ENCODE assay signal across 1 cellular context in the genomic region with DNA sequence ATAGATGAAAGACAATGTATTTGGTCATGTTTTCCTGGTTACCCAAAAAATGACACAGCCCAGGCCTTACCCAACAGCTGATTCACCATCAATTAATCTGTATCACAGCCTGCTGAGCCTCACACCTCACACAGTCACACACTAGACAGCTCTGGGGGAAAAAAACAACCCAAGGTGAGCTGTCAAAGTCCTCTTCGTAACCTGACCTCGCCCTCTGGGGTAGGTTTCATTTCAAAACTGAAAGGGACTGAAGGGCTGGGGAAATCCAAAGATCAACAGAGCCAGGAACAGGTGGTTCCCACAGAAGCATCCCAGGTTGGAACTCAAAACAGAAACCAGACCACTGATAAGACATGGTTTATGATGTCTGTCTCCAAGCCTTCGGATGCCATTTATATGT.
A peak's percentile ranks its signal among the peaks of the same experiment; 100 is the strongest.
TF ChIP-seq lines count a peak whose summit lies in the region.

No MANE protein-coding gene starts in this region.

TF ChIP-seq in GM12878, 131 proteins besides CTCF, POLR2A, EP300 and RAD21 (continued from another document):
- TF ChIP-seq BRCA1 (IDR thresholded peaks at IDR 0.05; ENCODE audit: low read depth, low read length) (no peak), CHD4 (IDR thresholded peaks at IDR 0.05) (no peak), TCF12 (IDR thresholded peaks at IDR 0.05; ENCODE audit: low read depth, low read length) (no peak), SRF (IDR thresholded peaks at IDR 0.05; ENCODE audit: low read depth in 2 of 2, low read length in 2 of 2) (no peak), NR2F1 (conservative IDR thresholded peaks at IDR 0.05) (peak; percentile 95), FOXM1 (IDR thresholded peaks at IDR 0.05; ENCODE audit: low read depth, low read length) (peak; percentile 60; the same call in 1 of the 2 replicates), IRF4 (IDR thresholded peaks at IDR 0.05; ENCODE audit: low read depth, low read length) (no peak), EGR1 (IDR thresholded peaks at IDR 0.05; ENCODE audit: borderline replicate concordance in 1 of 2, low read depth in 2 of 2, low read length in 2 of 2) (no peak), ZBED1 (IDR thresholded peaks at IDR 0.05; ENCODE audit: borderline replicate concordance) (no peak), JUNB (IDR thresholded peaks at IDR 0.05) (peak; percentile 62), WRNIP1 (IDR thresholded peaks at IDR 0.05; ENCODE audit: borderline replicate concordance, low read depth, low read length) (no peak), IKZF1 (conservative IDR thresholded peaks at IDR 0.05) (peak; percentile 94), CBX5 (IDR thresholded peaks at IDR 0.05; ENCODE audit: low read depth) (no peak), ZNF207 (IDR thresholded peaks at IDR 0.05; ENCODE audit: borderline replicate concordance) (no peak), HDAC2 (IDR thresholded peaks at IDR 0.05) (no peak), SREBF1 (IDR thresholded peaks at IDR 0.05; ENCODE audit: low read length) (no peak), NRF1 (conservative IDR thresholded peaks at IDR 0.05; ENCODE audit: low read depth, low read length) (no peak), KAT2A (conservative IDR thresholded peaks at IDR 0.05; ENCODE audit: control insufficient read depth, low read depth, low read length) (no peak), PML (IDR thresholded peaks at IDR 0.05; ENCODE audit: low read length) (peak; percentile 37; the same call in 1 of the 2 replicates), NFIC (IDR thresholded peaks at IDR 0.05; ENCODE audit: low read depth, low read length) (peak; percentile 40), EZH2 (IDR thresholded peaks at IDR 0.05; ENCODE audit: borderline replicate concordance, control insufficient read depth, low read depth, low read length) (no peak), LARP7 (IDR thresholded peaks at IDR 0.05) (no peak), CHD1 (IDR thresholded peaks at IDR 0.05; ENCODE audit: low read depth, low read length) (no peak), SMARCA5 (IDR thresholded peaks at IDR 0.05) (no peak), HDGF (IDR thresholded peaks at IDR 0.05) (no peak), CHD2 (IDR thresholded peaks at IDR 0.05; ENCODE audit: borderline replicate concordance, low read depth, low read length) (0 out of 2 replicates have a peak, but pooled peaks have one; percentile 15), KLF5 (IDR thresholded peaks at IDR 0.05; ENCODE audit: partially characterized antibody) (no peak), STAT1 (conservative IDR thresholded peaks at IDR 0.05) (no peak), GATAD2B (conservative IDR thresholded peaks at IDR 0.05; ENCODE audit: low read depth) (0 out of 2 replicates have a peak, but pooled peaks have one; percentile 17), HDAC6 (IDR thresholded peaks at IDR 0.05; ENCODE audit: unreplicated experiment) (no peak), RUNX3 (IDR thresholded peaks at IDR 0.05; ENCODE audit: low read length) (peak; percentile 52; the same call in 1 of the 2 replicates)
- TF ChIP-seq, protein P1, sequence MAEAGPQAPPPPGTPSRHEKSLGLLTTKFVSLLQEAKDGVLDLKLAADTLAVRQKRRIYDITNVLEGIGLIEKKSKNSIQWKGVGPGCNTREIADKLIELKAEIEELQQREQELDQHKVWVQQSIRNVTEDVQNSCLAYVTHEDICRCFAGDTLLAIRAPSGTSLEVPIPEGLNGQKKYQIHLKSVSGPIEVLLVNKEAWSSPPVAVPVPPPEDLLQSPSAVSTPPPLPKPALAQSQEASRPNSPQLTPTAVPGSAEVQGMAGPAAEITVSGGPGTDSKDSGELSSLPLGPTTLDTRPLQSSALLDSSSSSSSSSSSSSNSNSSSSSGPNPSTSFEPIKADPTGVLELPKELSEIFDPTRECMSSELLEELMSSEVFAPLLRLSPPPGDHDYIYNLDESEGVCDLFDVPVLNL (IDR thresholded peaks at IDR 0.05; ENCODE audit: low read depth, low read length): no peak
- TF ChIP-seq, protein P2, sequence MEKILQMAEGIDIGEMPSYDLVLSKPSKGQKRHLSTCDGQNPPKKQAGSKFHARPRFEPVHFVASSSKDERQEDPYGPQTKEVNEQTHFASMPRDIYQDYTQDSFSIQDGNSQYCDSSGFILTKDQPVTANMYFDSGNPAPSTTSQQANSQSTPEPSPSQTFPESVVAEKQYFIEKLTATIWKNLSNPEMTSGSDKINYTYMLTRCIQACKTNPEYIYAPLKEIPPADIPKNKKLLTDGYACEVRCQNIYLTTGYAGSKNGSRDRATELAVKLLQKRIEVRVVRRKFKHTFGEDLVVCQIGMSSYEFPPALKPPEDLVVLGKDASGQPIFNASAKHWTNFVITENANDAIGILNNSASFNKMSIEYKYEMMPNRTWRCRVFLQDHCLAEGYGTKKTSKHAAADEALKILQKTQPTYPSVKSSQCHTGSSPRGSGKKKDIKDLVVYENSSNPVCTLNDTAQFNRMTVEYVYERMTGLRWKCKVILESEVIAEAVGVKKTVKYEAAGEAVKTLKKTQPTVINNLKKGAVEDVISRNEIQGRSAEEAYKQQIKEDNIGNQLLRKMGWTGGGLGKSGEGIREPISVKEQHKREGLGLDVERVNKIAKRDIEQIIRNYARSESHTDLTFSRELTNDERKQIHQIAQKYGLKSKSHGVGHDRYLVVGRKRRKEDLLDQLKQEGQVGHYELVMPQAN (conservative IDR thresholded peaks at IDR 0.05): no peak
- TF ChIP-seq, protein P3, sequence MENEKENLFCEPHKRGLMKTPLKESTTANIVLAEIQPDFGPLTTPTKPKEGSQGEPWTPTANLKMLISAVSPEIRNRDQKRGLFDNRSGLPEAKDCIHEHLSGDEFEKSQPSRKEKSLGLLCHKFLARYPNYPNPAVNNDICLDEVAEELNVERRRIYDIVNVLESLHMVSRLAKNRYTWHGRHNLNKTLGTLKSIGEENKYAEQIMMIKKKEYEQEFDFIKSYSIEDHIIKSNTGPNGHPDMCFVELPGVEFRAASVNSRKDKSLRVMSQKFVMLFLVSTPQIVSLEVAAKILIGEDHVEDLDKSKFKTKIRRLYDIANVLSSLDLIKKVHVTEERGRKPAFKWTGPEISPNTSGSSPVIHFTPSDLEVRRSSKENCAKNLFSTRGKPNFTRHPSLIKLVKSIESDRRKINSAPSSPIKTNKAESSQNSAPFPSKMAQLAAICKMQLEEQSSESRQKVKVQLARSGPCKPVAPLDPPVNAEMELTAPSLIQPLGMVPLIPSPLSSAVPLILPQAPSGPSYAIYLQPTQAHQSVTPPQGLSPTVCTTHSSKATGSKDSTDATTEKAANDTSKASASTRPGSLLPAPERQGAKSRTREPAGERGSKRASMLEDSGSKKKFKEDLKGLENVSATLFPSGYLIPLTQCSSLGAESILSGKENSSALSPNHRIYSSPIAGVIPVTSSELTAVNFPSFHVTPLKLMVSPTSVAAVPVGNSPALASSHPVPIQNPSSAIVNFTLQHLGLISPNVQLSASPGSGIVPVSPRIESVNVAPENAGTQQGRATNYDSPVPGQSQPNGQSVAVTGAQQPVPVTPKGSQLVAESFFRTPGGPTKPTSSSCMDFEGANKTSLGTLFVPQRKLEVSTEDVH (IDR thresholded peaks at IDR 0.05; ENCODE audit: low read depth, partially characterized antibody): no peak
- TF ChIP-seq, protein P4, sequence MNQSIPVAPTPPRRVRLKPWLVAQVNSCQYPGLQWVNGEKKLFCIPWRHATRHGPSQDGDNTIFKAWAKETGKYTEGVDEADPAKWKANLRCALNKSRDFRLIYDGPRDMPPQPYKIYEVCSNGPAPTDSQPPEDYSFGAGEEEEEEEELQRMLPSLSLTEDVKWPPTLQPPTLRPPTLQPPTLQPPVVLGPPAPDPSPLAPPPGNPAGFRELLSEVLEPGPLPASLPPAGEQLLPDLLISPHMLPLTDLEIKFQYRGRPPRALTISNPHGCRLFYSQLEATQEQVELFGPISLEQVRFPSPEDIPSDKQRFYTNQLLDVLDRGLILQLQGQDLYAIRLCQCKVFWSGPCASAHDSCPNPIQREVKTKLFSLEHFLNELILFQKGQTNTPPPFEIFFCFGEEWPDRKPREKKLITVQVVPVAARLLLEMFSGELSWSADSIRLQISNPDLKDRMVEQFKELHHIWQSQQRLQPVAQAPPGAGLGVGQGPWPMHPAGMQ (IDR thresholded peaks at IDR 0.05; ENCODE audit: borderline replicate concordance): no peak
- TF ChIP-seq, protein P5, sequence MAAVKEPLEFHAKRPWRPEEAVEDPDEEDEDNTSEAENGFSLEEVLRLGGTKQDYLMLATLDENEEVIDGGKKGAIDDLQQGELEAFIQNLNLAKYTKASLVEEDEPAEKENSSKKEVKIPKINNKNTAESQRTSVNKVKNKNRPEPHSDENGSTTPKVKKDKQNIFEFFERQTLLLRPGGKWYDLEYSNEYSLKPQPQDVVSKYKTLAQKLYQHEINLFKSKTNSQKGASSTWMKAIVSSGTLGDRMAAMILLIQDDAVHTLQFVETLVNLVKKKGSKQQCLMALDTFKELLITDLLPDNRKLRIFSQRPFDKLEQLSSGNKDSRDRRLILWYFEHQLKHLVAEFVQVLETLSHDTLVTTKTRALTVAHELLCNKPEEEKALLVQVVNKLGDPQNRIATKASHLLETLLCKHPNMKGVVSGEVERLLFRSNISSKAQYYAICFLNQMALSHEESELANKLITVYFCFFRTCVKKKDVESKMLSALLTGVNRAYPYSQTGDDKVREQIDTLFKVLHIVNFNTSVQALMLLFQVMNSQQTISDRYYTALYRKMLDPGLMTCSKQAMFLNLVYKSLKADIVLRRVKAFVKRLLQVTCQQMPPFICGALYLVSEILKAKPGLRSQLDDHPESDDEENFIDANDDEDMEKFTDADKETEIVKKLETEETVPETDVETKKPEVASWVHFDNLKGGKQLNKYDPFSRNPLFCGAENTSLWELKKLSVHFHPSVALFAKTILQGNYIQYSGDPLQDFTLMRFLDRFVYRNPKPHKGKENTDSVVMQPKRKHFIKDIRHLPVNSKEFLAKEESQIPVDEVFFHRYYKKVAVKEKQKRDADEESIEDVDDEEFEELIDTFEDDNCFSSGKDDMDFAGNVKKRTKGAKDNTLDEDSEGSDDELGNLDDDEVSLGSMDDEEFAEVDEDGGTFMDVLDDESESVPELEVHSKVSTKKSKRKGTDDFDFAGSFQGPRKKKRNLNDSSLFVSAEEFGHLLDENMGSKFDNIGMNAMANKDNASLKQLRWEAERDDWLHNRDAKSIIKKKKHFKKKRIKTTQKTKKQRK (IDR thresholded peaks at IDR 0.05; ENCODE audit: low read depth, low read length): no peak
- TF ChIP-seq, protein P6, sequence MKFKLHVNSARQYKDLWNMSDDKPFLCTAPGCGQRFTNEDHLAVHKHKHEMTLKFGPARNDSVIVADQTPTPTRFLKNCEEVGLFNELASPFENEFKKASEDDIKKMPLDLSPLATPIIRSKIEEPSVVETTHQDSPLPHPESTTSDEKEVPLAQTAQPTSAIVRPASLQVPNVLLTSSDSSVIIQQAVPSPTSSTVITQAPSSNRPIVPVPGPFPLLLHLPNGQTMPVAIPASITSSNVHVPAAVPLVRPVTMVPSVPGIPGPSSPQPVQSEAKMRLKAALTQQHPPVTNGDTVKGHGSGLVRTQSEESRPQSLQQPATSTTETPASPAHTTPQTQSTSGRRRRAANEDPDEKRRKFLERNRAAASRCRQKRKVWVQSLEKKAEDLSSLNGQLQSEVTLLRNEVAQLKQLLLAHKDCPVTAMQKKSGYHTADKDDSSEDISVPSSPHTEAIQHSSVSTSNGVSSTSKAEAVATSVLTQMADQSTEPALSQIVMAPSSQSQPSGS (IDR thresholded peaks at IDR 0.05; ENCODE audit: low read length): 0 out of 2 replicates have a peak, but pooled peaks have one; percentile 21
TF ChIP-seq in GM12878: peak in this region for 33.
